ENCODE assay signal across 1 cellular context in the genomic region with DNA sequence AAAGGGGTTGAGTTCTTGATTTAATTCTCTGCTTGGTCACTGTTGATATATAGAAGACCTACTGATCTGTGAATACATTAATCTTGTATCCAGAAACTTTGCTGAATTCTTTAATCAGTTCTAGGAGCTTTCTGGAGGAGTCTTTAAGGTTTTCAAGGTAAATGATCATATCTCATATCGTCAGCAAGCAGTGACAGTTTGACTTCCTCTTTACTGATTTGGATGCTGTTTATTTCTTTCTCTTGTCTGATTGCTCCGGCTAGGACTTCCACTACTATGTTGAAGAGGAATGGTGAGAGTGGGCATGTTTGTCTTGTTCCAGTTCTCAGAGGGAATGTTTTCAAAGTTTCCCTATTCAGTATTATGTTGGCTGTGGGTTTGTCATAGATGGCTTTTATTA. TPM values are rescaled to one million over a fixed set of nuclear protein-coding genes. Genes with fewer than 3 reads are reported as not detected.
"Had no signal": no experiment of that assay in that cellular context is flagged by ENCODE, and none has a peak within 500 bp of the region (broad histone marks: within the 10 kb centered on the region; RNA-seq: fewer than 3 reads in every experiment).

No MANE protein-coding gene starts in this region.

RNA-seq across cellular contexts. Expression of gene SHC4, which starts 54.4 kb away (rescaled TPM):
- total RNA-seq: naive thymus-derived CD8-positive, alpha-beta T cell had no signal
